ENCODE assay signal across 28 cellular contexts in genomic region chr15:82549199-82549665, GRCh38.
"Had no signal": no experiment of that assay in that cellular context is flagged by ENCODE, and none has a peak within 500 bp of the region (broad histone marks: within the 10 kb centered on the region; RNA-seq: fewer than 3 reads in every experiment).

No MANE protein-coding gene starts in this region.

- H3K4me1 ChIP-seq: adrenal gland, body of pancreas, colonic mucosa, esophagus muscularis mucosa, gastroesophageal sphincter, heart right ventricle had no signal

- H3K9me3 Mint-ChIP-seq: activated CD4-positive, alpha-beta memory T cell treated with anti-CD3 and anti-CD28 coated beads for 36 hours; activated CD4-positive, alpha-beta T cell treated with anti-CD3 and anti-CD28 coated beads, Interleukin-2, amount 10 ng/mL, durations not matched to agents 24 days and 14 days; activated naive CD4-positive, alpha-beta T cell treated with anti-CD3 and anti-CD28 coated beads for 36 hours; activated naive CD4-positive, alpha-beta T cell treated with anti-CD3 and anti-CD28 coated beads, Interleukin-2, amount 50 U/mL, for 24 hours; activated naive CD8-positive, alpha-beta T cell treated with anti-CD3 and anti-CD28 coated beads for 36 hours; activated naive CD8-positive, alpha-beta T cell treated with anti-CD3 and anti-CD28 coated beads, Interleukin-2, amount 50 U/mL, for 24 hours; activated T-cell treated with anti-CD3 and anti-CD28 coated beads, Interleukin-2, amount 50 U/mL, for 4 hours; activated T-helper 2 cell treated with anti-CD3 and anti-CD28 coated beads, Interferon-gamma antibody, Interleukin-2, Interleukin-4, amounts not matched to agents 10 μg/mL and 5 μg/mL and 100 μg/mL, durations not matched to agents 14 hours and 24 hours and 36 hours; dendritic cell treated with granulocyte-macrophage colony-stimulating factor and Interleukin-4, amounts not matched to agents 40 ng/mL and 50 ng/mL, for 4 days; effector memory CD8-positive, alpha-beta T cell had no signal

- H3K27ac Mint-ChIP-seq: activated CD4-positive, alpha-beta memory T cell treated with anti-CD3 and anti-CD28 coated beads for 36 hours; activated CD4-positive, alpha-beta T cell treated with anti-CD3 and anti-CD28 coated beads for 36 hours; activated CD4-positive, alpha-beta T cell treated with anti-CD3 and anti-CD28 coated beads, Interleukin-2, amount 10 ng/mL, durations not matched to agents 24 days and 14 days; activated CD8-positive, alpha-beta T cell treated with anti-CD3 and anti-CD28 coated beads, Interleukin-2, amount 10 ng/mL, durations not matched to agents 7 days and 5 days; activated naive CD4-positive, alpha-beta T cell treated with anti-CD3 and anti-CD28 coated beads for 36 hours; activated naive CD4-positive, alpha-beta T cell treated with anti-CD3 and anti-CD28 coated beads, Interleukin-2, amount 50 U/mL, for 24 hours; activated naive CD8-positive, alpha-beta T cell treated with anti-CD3 and anti-CD28 coated beads for 36 hours; activated T-helper 2 cell treated with anti-CD3 and anti-CD28 coated beads, Interferon-gamma antibody, Interleukin-2, Interleukin-4, amounts not matched to agents 10 μg/mL and 5 μg/mL and 100 μg/mL, durations not matched to agents 14 hours and 24 hours and 36 hours; dendritic cell treated with granulocyte-macrophage colony-stimulating factor and Interleukin-4, amounts not matched to agents 40 ng/mL and 50 ng/mL, for 4 days; effector memory CD8-positive, alpha-beta T cell had no signal

- H3K27ac ChIP-seq: adrenal gland, body of pancreas, colonic mucosa, esophagus muscularis mucosa, foreskin keratinocyte, gastroesophageal sphincter, heart right ventricle had no signal

- H3K4me1 Mint-ChIP-seq: activated CD4-positive, alpha-beta T cell treated with anti-CD3 and anti-CD28 coated beads for 36 hours; activated naive CD4-positive, alpha-beta T cell treated with anti-CD3 and anti-CD28 coated beads, Interleukin-2, amount 50 U/mL, for 24 hours; activated naive CD8-positive, alpha-beta T cell treated with anti-CD3 and anti-CD28 coated beads for 36 hours had no signal

- H3K36me3 ChIP-seq: adrenal gland, colonic mucosa, heart right ventricle had no signal

- H3K9me3 ChIP-seq: adrenal gland, body of pancreas, colonic mucosa, esophagus muscularis mucosa, gastroesophageal sphincter, heart right ventricle had no signal

- H3K4me3 Mint-ChIP-seq: activated CD4-positive, alpha-beta memory T cell treated with anti-CD3 and anti-CD28 coated beads for 36 hours; activated CD4-positive, alpha-beta T cell treated with anti-CD3 and anti-CD28 coated beads for 36 hours; activated CD4-positive, alpha-beta T cell treated with anti-CD3 and anti-CD28 coated beads, Interleukin-2, amount 10 ng/mL, durations not matched to agents 24 days and 14 days; activated CD8-positive, alpha-beta T cell treated with anti-CD3 and anti-CD28 coated beads, Interleukin-2, amount 10 ng/mL, durations not matched to agents 7 days and 5 days; activated naive CD4-positive, alpha-beta T cell treated with anti-CD3 and anti-CD28 coated beads for 36 hours; activated naive CD4-positive, alpha-beta T cell treated with anti-CD3 and anti-CD28 coated beads, Interleukin-2, amount 50 U/mL, for 24 hours; activated naive CD8-positive, alpha-beta T cell treated with anti-CD3 and anti-CD28 coated beads for 36 hours; activated naive CD8-positive, alpha-beta T cell treated with anti-CD3 and anti-CD28 coated beads, Interleukin-2, amount 50 U/mL, for 24 hours; activated T-cell treated with anti-CD3 and anti-CD28 coated beads, Interleukin-2, amount 50 U/mL, for 4 hours; dendritic cell treated with granulocyte-macrophage colony-stimulating factor and Interleukin-4, amounts not matched to agents 40 ng/mL and 50 ng/mL, for 4 days; effector memory CD8-positive, alpha-beta T cell had no signal

- ATAC-seq: activated CD8-positive, alpha-beta T cell treated with anti-CD3 and anti-CD28 coated beads, Interleukin-2, amount 10 ng/mL, durations not matched to agents 7 days and 5 days; body of pancreas; foreskin keratinocyte; gastroesophageal sphincter; heart right ventricle had no signal

- H3K27me3 ChIP-seq: adrenal gland, body of pancreas, colonic mucosa, esophagus muscularis mucosa, foreskin keratinocyte, gastroesophageal sphincter had no signal

- DNase-seq: activated CD4-positive, alpha-beta T cell treated with anti-CD3 and anti-CD28 coated beads for 36 hours; activated CD4-positive, alpha-beta T cell treated with anti-CD3 and anti-CD28 coated beads, Interleukin-2, amount 10 ng/mL, durations not matched to agents 24 days and 14 days; activated CD4-positive, CD25-positive, alpha-beta regulatory T cell; activated CD4-positive, CD25-positive, alpha-beta regulatory T cell treated with anti-CD3 and anti-CD28 coated beads, Interleukin-2, amount 50 U/mL, for 72 hours; activated CD8-positive, alpha-beta T cell treated with anti-CD3 and anti-CD28 coated beads, Interleukin-2, amount 10 ng/mL, durations not matched to agents 7 days and 5 days; activated effector memory CD4-positive, alpha-beta T cell treated with anti-CD3 and anti-CD28 coated beads, Interleukin-2, amount 50 U/mL, for 16 hours; activated naive CD4-positive, alpha-beta T cell treated with anti-CD3 and anti-CD28 coated beads for 36 hours; activated naive CD8-positive, alpha-beta T cell treated with anti-CD3 and anti-CD28 coated beads for 36 hours; activated T-cell treated with anti-CD3 and anti-CD28 coated beads, Interleukin-2, amount 50 U/mL, for 4 hours; adrenal gland; amygdala; aorta; body of pancreas; central memory CD4-positive, alpha-beta T cell; cerebellar nuclear complex; colonic mucosa; effector CD4-positive, alpha-beta T cell; erythroblast; foreskin keratinocyte; heart right ventricle had no signal

- H3K36me3 Mint-ChIP-seq: activated CD4-positive, alpha-beta memory T cell treated with anti-CD3 and anti-CD28 coated beads for 36 hours; activated naive CD4-positive, alpha-beta T cell treated with anti-CD3 and anti-CD28 coated beads, Interleukin-2, amount 50 U/mL, for 24 hours; activated naive CD8-positive, alpha-beta T cell treated with anti-CD3 and anti-CD28 coated beads for 36 hours had no signal

- H3K4me3 ChIP-seq: adrenal gland, body of pancreas, colonic mucosa, esophagus muscularis mucosa, gastroesophageal sphincter, heart right ventricle had no signal
